In genomic region chr19:39146686-39147450, GRCh38 we compare ENCODE assay signal across 1 cellular context.
TF ChIP-seq lines count a peak whose summit lies in the region.

No MANE protein-coding gene starts in this region.

TF ChIP-seq in H1, 55 proteins besides CTCF, POLR2A, EP300 and RAD21:
- TF ChIP-seq POLR2AphosphoS5 (IDR thresholded peaks at IDR 0.05; ENCODE audit: low read depth, low read length): no peak
- 0 out of 2 replicates have a peak, but pooled peaks have one; percentile 17 for TF ChIP-seq SP1 (IDR thresholded peaks at IDR 0.05; ENCODE audit: low read depth, low read length)
- TF ChIP-seq CBX5 (IDR thresholded peaks at IDR 0.05; ENCODE audit: low read depth, low read length): no peak
- no peak for TF ChIP-seq CREB1 (IDR thresholded peaks at IDR 0.05)
- peak; percentile 96 to 97 for TF ChIP-seq SIN3A (conservative IDR thresholded peaks at IDR 0.05 in 1 of 2, IDR thresholded peaks at IDR 0.05 in 1 of 2; ENCODE audit: low read depth in 1 of 2, low read length in 2 of 2)
- peak in 1 of 2 experiments; percentile 63; a peak in 1 of 4 replicates for TF ChIP-seq HDAC2 (IDR thresholded peaks at IDR 0.05; ENCODE audit: borderline replicate concordance in 1 of 2, low read depth in 2 of 2, low read length in 2 of 2)
